9 cellular contexts compared by ENCODE assay signal in genomic region chr5:168076561-168076991, GRCh38.
DNase-seq lines count a peak whose midpoint lies in the region; ATAC-seq and TF ChIP-seq lines count a peak whose summit lies in the region.
"Had no signal": no experiment of that assay in that cellular context is flagged by ENCODE, and none has a peak within 500 bp of the region (broad histone marks: within the 10 kb centered on the region; RNA-seq: fewer than 3 reads in every experiment).

No MANE protein-coding gene starts in this region.

- DNase-seq in COLO668 (lab: John Stamatoyannopoulos, UW; ENCODE audit: unreplicated experiment) (peak; percentile 2), GM23338 (ENCODE audit: low spot score) (peak; percentile 72), SJCRH30 (peak; percentile 46 to 54), left ventricle myocardium inferior (peak; percentile 35), NCI-H510A treated with DMSO at 0.1 percent for 48 hours (lab: John Stamatoyannopoulos, UW) (no peak), GDM1 (lab: John Stamatoyannopoulos, UW) (no peak), foreskin melanocyte (no peak), Ammon's horn (ENCODE audit: low spot score) (no peak)

- H3K27me3 Mint-ChIP-seq in GM23338 (ENCODE audit: insufficient read depth, low read depth, poor library complexity), result peaks cover 5% of the 10 kb centered on the region

- no peaks in the 10 kb centered on the region for H3K9me2 ChIP-seq in GM23338 (ENCODE audit: insufficient read depth)

- H2AFZ ChIP-seq in GM23338, result no peak overlapping the region

- H3K36me3 Mint-ChIP-seq in GM23338 (ENCODE audit: low read depth), result no peaks in the 10 kb centered on the region; the same call in 2 of the 3 replicates

- no peaks in the 10 kb centered on the region for H3K36me3 ChIP-seq in GM23338 (ENCODE audit: insufficient read depth)
- H3K36me3 ChIP-seq in SJCRH30, result no peaks in the 10 kb centered on the region
- H3K36me3 ChIP-seq in left ventricle myocardium inferior, result no peaks in the 10 kb centered on the region

- no peaks in the 10 kb centered on the region for H3K79me2 ChIP-seq in GM23338 (replicated peaks; ENCODE audit: insufficient read depth)

- intact Hi-C loops in left ventricle myocardium inferior (cut with micrococcal nuclease), result no loop called here

- ATAC-seq in GM23338, result peak; percentile 97

- H3K27me3 ChIP-seq in GM23338 (ENCODE audit: insufficient read depth) (no peaks in the 10 kb centered on the region), SJCRH30 (no peaks in the 10 kb centered on the region), left ventricle myocardium inferior (ENCODE audit: low read depth) (no peaks in the 10 kb centered on the region)

- H3K4me1 ChIP-seq in GM23338 (ENCODE audit: insufficient read depth) (no peaks in the 10 kb centered on the region), SJCRH30 (peaks cover 6% of the 10 kb centered on the region; the same call in 1 of the 2 replicates), left ventricle myocardium inferior (peaks cover 52% of the 10 kb centered on the region)

- H4K20me1 ChIP-seq in GM23338 (replicated peaks; ENCODE audit: insufficient read depth), result no peaks in the 10 kb centered on the region

- no peak overlapping the region for H3K4me3 Mint-ChIP-seq in GM23338

- H3K4me2 ChIP-seq in GM23338, result no peak overlapping the region

- no peaks in the 10 kb centered on the region for H3F3A ChIP-seq in GM23338 (replicated peaks; ENCODE audit: low read depth)

- H3K27ac Mint-ChIP-seq in GM23338, result no peak overlapping the region

- peaks cover 3% of the 10 kb centered on the region for H3K4me1 Mint-ChIP-seq in GM23338

- H3K4me3 ChIP-seq in GM23338 (no peak overlapping the region), SJCRH30 (no peak overlapping the region), left ventricle myocardium inferior (no peak overlapping the region)

- peak; percentile 81 to 85 for TF ChIP-seq CTCF in GM23338 (conservative IDR thresholded peaks at IDR 0.05; ENCODE audit: low read depth in 2 of 2)
- peak; percentile 52 for TF ChIP-seq CTCF in left ventricle myocardium inferior (IDR thresholded peaks at IDR 0.05; ENCODE audit: borderline replicate concordance)

- no peaks in the 10 kb centered on the region for H3K9me3 Mint-ChIP-seq in GM23338

- H3K9me3 ChIP-seq in SJCRH30 (replicated peaks), result no peaks in the 10 kb centered on the region
- no peaks in the 10 kb centered on the region for H3K9me3 ChIP-seq in left ventricle myocardium inferior (replicated peaks)

- no peak overlapping the region for H3K27ac ChIP-seq in GM23338 (ENCODE audit: low read depth)
- H3K27ac ChIP-seq in SJCRH30, result no peak overlapping the region
- peak overlapping the region; percentile 77 for H3K27ac ChIP-seq in left ventricle myocardium inferior (replicated peaks)
- H3K27ac ChIP-seq: HL-60 had no signal

TF ChIP-seq in GM23338, 12 proteins besides CTCF, POLR2A, EP300 and RAD21 (continues in another document):
- TF ChIP-seq EZH2 (IDR thresholded peaks at IDR 0.05; ENCODE audit: low read depth, unreplicated experiment) (no peak), CREB1 (CRISPR knock-in tag; IDR thresholded peaks at IDR 0.05; ENCODE audit: low read depth) (no peak), ZNF331 (CRISPR knock-in tag; IDR thresholded peaks at IDR 0.05; ENCODE audit: low read depth) (no peak), REST (IDR thresholded peaks at IDR 0.05; ENCODE audit: unreplicated experiment) (no peak), NANOG (IDR thresholded peaks at IDR 0.05; ENCODE audit: borderline replicate concordance) (no peak), ZNF462 (CRISPR knock-in tag; IDR thresholded peaks at IDR 0.05) (no peak), ZNF114 (CRISPR knock-in tag; IDR thresholded peaks at IDR 0.05) (no peak), STAT1 (IDR thresholded peaks at IDR 0.05; ENCODE audit: unreplicated experiment) (no peak)

Comparison
In these comparisons a context has a peak if more than half of its experiments do, and no peak if none do; other contexts are left out.
1. DNase-seq: peak in COLO668 (single experiment), GM23338 (single experiment), SJCRH30 (2 of 2) and left ventricle myocardium inferior (single experiment); none in NCI-H510A treated with DMSO at 0.1 percent for 48 hours (single experiment), GDM1 (single experiment), foreskin melanocyte (single experiment) and Ammon's horn (single experiment).